In the genomic region with DNA sequence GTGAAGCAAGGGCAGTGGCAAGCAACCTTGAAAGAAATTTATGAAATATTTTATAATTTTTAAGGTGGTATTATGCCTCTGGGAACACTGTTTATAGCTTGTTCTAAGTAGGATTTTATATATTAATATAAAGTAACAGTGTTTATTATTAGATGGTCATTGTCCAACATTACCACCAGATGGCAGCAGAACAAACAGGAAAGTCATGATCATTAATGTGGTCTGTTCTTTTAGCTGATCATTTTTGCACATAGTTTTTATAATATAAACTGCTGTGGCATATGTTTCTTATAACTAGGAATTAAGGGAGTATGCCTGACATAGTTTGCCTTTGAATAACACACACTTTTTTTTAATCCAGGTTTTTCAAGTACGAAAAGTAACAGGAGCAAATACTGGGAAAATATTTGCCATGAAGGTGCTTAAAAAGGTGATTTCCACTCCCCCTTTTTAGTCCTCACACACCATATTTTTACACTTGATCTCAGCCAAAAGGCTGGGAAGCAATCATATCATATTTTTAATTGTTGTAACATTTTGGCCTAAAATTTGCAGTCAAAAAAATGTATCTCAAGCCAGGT, we compare ENCODE assay signal across 8 cellular contexts. TPM values are rescaled to one million over a fixed set of nuclear protein-coding genes. Genes with fewer than 3 reads are reported as not detected.
A peak's percentile ranks its signal among the peaks of the same experiment; 100 is the strongest.
DNase-seq lines count a peak whose midpoint lies in the region; ATAC-seq and TF ChIP-seq lines count a peak whose summit lies in the region.

No MANE protein-coding gene starts in this region.

- H3K4me1 ChIP-seq in Loucy (ENCODE audit: insufficient read depth, low read length, poor library complexity, severe bottlenecking): no peaks in the 10 kb centered on the region
- no peaks in the 10 kb centered on the region for H3K4me1 ChIP-seq in SK-N-SH (ENCODE audit: control insufficient read depth in 1 of 2, insufficient read depth in 2 of 2, low read depth in 1 of 2, low read length in 1 of 2)

- H3K27me3 Mint-ChIP-seq in progenitor cell of endocrine pancreas: no peaks in the 10 kb centered on the region

- CTCF ChIA-PET in SK-N-SH (lab: Yijun Ruan, JAX): interaction anchor here (0.6 to 8.1 kb wide), 53 partner anchors 9 to 203 kb away, joined by 3 to 129 read pairs (median 5); a partner anchor contains a TSS

- TF ChIP-seq RAD21 in SK-N-SH (IDR thresholded peaks at IDR 0.05; ENCODE audit: low read length): peak; percentile 72

- no peaks in the 10 kb centered on the region for H3K27me3 ChIP-seq in Loucy (ENCODE audit: insufficient read depth, low read length, poor library complexity, severe bottlenecking)
- no peaks in the 10 kb centered on the region for H3K27me3 ChIP-seq in SK-N-SH (ENCODE audit: insufficient read depth)

- no peaks in the 10 kb centered on the region for H3K79me2 ChIP-seq in Loucy (ENCODE audit: insufficient read depth, low read length)
- peaks cover 12% of the 10 kb centered on the region for H3K79me2 ChIP-seq in SK-N-SH (ENCODE audit: insufficient read depth)

- H3K4me3 ChIP-seq in Loucy (ENCODE audit: low read length, poor library complexity, severe bottlenecking): no peak overlapping the region
- no peak overlapping the region for H3K4me3 ChIP-seq in SK-N-SH (ENCODE audit: low read depth in 2 of 2, low read length in 1 of 2)
- H3K4me3 ChIP-seq in fibroblast of mammary gland (ENCODE audit: control insufficient read depth, low read depth, low read length): no peak overlapping the region

- TF ChIP-seq CTCF in Loucy (conservative IDR thresholded peaks at IDR 0.05; ENCODE audit: low read length) (peak; percentile 65), SK-N-SH (IDR thresholded peaks at IDR 0.05) (peak; percentile 84), fibroblast of mammary gland (conservative IDR thresholded peaks at IDR 0.05; ENCODE audit: control insufficient read depth, insufficient read depth, low read depth, low read length) (peak; percentile 55), progenitor cell of endocrine pancreas (IDR thresholded peaks at IDR 0.05; ENCODE audit: unreplicated experiment) (peak; percentile 78)

- no peak overlapping the region for H3K27ac Mint-ChIP-seq in progenitor cell of endocrine pancreas

- no peaks in the 10 kb centered on the region for H3K4me1 Mint-ChIP-seq in progenitor cell of endocrine pancreas (ENCODE audit: low read depth)

- H3F3A ChIP-seq in Loucy (ENCODE audit: low read depth) (no peaks in the 10 kb centered on the region), SK-N-SH (replicated peaks; ENCODE audit: insufficient read depth) (peaks cover 30% of the 10 kb centered on the region)

- H3K9me2 ChIP-seq in Loucy (replicated peaks; ENCODE audit: low read depth, low read length) (no peaks in the 10 kb centered on the region), SK-N-SH (no peaks in the 10 kb centered on the region)

- H3K4me2 ChIP-seq in Loucy (ENCODE audit: low read depth, low read length, poor library complexity, severe bottlenecking): no peak overlapping the region
- H3K4me2 ChIP-seq in SK-N-SH: no peak overlapping the region

- H3K36me3 ChIP-seq in Loucy (ENCODE audit: insufficient read depth, low read length): peaks cover 71% of the 10 kb centered on the region
- H3K36me3 ChIP-seq in SK-N-SH (replicated peaks in 1 of 2; ENCODE audit: control insufficient read depth in 1 of 2, insufficient read depth in 2 of 2, low read length in 1 of 2): peaks cover 28 to 68% of the 10 kb centered on the region in 2 experiments

- DNase-seq in NOMO-1 treated with DMSO at 0.1 percent for 48 hours (lab: John Stamatoyannopoulos, UW; ENCODE audit: unreplicated experiment) (peak; percentile 52), NOMO-1 treated with dmso at 0.1 percent for 144 hours (lab: John Stamatoyannopoulos, UW; ENCODE audit: unreplicated experiment) (no peak), SK-N-SH (peak; percentile 75), fibroblast of mammary gland (ENCODE audit: low read depth) (peak; percentile 66), progenitor cell of endocrine pancreas (ENCODE audit: low spot score, unreplicated experiment) (no peak)

- no peak overlapping the region for H3K4me3 Mint-ChIP-seq in progenitor cell of endocrine pancreas (ENCODE audit: low read depth)

- POLR2A ChIA-PET in SK-N-SH (lab: Yijun Ruan, JAX): interaction anchor here (1.0 kb wide), 1 partner anchor 50 kb away, joined by 3 read pairs; a partner anchor contains a TSS

- H2AFZ ChIP-seq in Loucy (ENCODE audit: low read length) (no peak overlapping the region), SK-N-SH (ENCODE audit: low read depth) (no peak overlapping the region)

- no peak overlapping the region for H3K27ac ChIP-seq in SK-N-SH (ENCODE audit: low read depth in 2 of 2, low read length in 1 of 2)

- no peaks in the 10 kb centered on the region for H3K9me3 Mint-ChIP-seq in progenitor cell of endocrine pancreas (ENCODE audit: low read depth)

- 93% methylated on average over 1 of the region's 1 CpG for WGBS in SK-N-SH (ENCODE audit: low lambda C conversion rate)

- H3K36me3 Mint-ChIP-seq in progenitor cell of endocrine pancreas (ENCODE audit: insufficient read depth): peaks cover 13% of the 10 kb centered on the region

- TF ChIP-seq EP300 in SK-N-SH (IDR thresholded peaks at IDR 0.05; ENCODE audit: borderline replicate concordance in 1 of 2, low read depth in 1 of 2, low read length in 1 of 2): no peak

- H3K9me3 ChIP-seq in Loucy (ENCODE audit: insufficient read depth, low read depth, low read length) (no peaks in the 10 kb centered on the region), SK-N-SH (no peaks in the 10 kb centered on the region)

- no peak overlapping the region for H3K9ac ChIP-seq in Loucy (ENCODE audit: low read depth, low read length, poor library complexity, severe bottlenecking)
- no peak overlapping the region for H3K9ac ChIP-seq in SK-N-SH

- H4K20me1 ChIP-seq in Loucy (ENCODE audit: insufficient read depth, low read length, poor library complexity, severe bottlenecking) (no peaks in the 10 kb centered on the region), SK-N-SH (ENCODE audit: insufficient read depth) (no peaks in the 10 kb centered on the region)

- ATAC-seq in GM21786 (IDR thresholded peaks at IDR 0.05; ENCODE audit: unreplicated experiment) (no peak), GM18498 (IDR thresholded peaks at IDR 0.05; ENCODE audit: unreplicated experiment) (no peak)

TF ChIP-seq in SK-N-SH, 30 proteins besides CTCF, POLR2A, EP300 and RAD21:
- TF ChIP-seq YY1 (IDR thresholded peaks at IDR 0.05; ENCODE audit: low read depth): no peak
- no peak for TF ChIP-seq GABPA (IDR thresholded peaks at IDR 0.05; ENCODE audit: low read depth)
- TF ChIP-seq SMC3 (IDR thresholded peaks at IDR 0.05; ENCODE audit: low read depth, low read length): peak; percentile 62

RNA-seq across cellular contexts. Expression of a gene that starts 21.4 kb away (rescaled TPM):
- 10.0 and 13.4 TPM in 2 replicates for polyA plus RNA-seq in SK-N-SH (2012; rRNA removed)
- 11.2 and 13.2 TPM in 2 replicates for polyA plus RNA-seq in SK-N-SH (2012; cell fraction: cytosol; rRNA removed)
- polyA plus RNA-seq in SK-N-SH (2012; cell fraction: nucleus; rRNA removed): 12.9 and 15.0 TPM in 2 replicates
- 48.9 and 53.8 TPM in 2 replicates for total RNA-seq in progenitor cell of endocrine pancreas

RNA-seq across cellular contexts. Expression of a gene that starts 21.6 kb away (rescaled TPM):
- polyA plus RNA-seq in SK-N-SH (2012; rRNA removed): 3.2 and 5.4 TPM in 2 replicates
- 3.4 and 4.2 TPM in 2 replicates for polyA plus RNA-seq in SK-N-SH (2012; cell fraction: cytosol; rRNA removed)
- polyA plus RNA-seq in SK-N-SH (2012; cell fraction: nucleus; rRNA removed): 2.4 and 4.0 TPM in 2 replicates
- total RNA-seq in progenitor cell of endocrine pancreas: 31.7 and 31.8 TPM in 2 replicates

RNA-seq across cellular contexts. Expression of a gene that starts 50.2 kb away (rescaled TPM):
- 11.8 and 13.2 TPM in 2 replicates for polyA plus RNA-seq in SK-N-SH (2012; rRNA removed)
- polyA plus RNA-seq in SK-N-SH (2012; cell fraction: cytosol; rRNA removed): 9.4 and 9.9 TPM in 2 replicates
- 13.2 and 27.6 TPM in 2 replicates for polyA plus RNA-seq in SK-N-SH (2012; cell fraction: nucleus; rRNA removed)
- 29.3 and 30.1 TPM in 2 replicates for total RNA-seq in progenitor cell of endocrine pancreas

Comparison
In these comparisons a context has a peak if more than half of its experiments do, and no peak if none do; other contexts are left out.
1. DNase-seq: peak in NOMO-1 treated with DMSO at 0.1 percent for 48 hours (single experiment), SK-N-SH (single experiment) and fibroblast of mammary gland (single experiment); none in NOMO-1 treated with dmso at 0.1 percent for 144 hours (single experiment) and progenitor cell of endocrine pancreas (single experiment).
2. Peak in every context shown above with its lines, with median percentiles within 50 percentile points of each other: CTCF ChIP-seq.